In genomic region chr16:8516471-8516870, GRCh38 we compare ENCODE assay signal across 10 cellular contexts.
"Had no signal": no experiment of that assay in that cellular context is flagged by ENCODE, and none has a peak within 500 bp of the region (broad histone marks: within the 10 kb centered on the region; RNA-seq: fewer than 3 reads in every experiment).

No MANE protein-coding gene starts in this region.

- DNase-seq: HFFc6, Karpas-422 had no signal

- H3K36me3 Mint-ChIP-seq: IgD-negative memory B cell had no signal

- H3K9me3 Mint-ChIP-seq: GM23338 had no signal

- H3K4me3 ChIP-seq: GM23338, HAP-1 had no signal

- H3K27ac ChIP-seq: KMS-11 had no signal

- H3K4me1 Mint-ChIP-seq: GM23338 had no signal

- ATAC-seq: GM23338, HCT116 had no signal

- H3K9me3 ChIP-seq: HAP-1 had no signal

- H3K9ac ChIP-seq: KMS-11 had no signal

- H3K4me3 Mint-ChIP-seq: GM23338, HFFc6, IgD-negative memory B cell had no signal

- H2AFZ ChIP-seq: GM23338 had no signal

- H3K4me1 ChIP-seq: HAP-1 had no signal

- FAIRE-seq: H1, H54, HTR-8/SVneo had no signal

- H3K36me3 ChIP-seq: HAP-1 had no signal

- H3K4me2 ChIP-seq: GM23338, KMS-11 had no signal

- H3K27ac Mint-ChIP-seq: GM23338, HFFc6, IgD-negative memory B cell had no signal
